11 cellular contexts compared by ENCODE assay signal in genomic region chr9:99039388-99040182, GRCh38.
DNase-seq lines count a peak whose midpoint lies in the region; ATAC-seq, FAIRE-seq and TF ChIP-seq lines count a peak whose summit lies in the region.
"Had no signal": no experiment of that assay in that cellular context is flagged by ENCODE, and none has a peak within 500 bp of the region (broad histone marks: within the 10 kb centered on the region; RNA-seq: fewer than 3 reads in every experiment).

No MANE protein-coding gene starts in this region.

- H3K79me2 ChIP-seq in Karpas-422 (ENCODE audit: low read length) (no peaks in the 10 kb centered on the region), astrocyte (ENCODE audit: insufficient read depth, low read length) (no peaks in the 10 kb centered on the region), osteoblast (ENCODE audit: insufficient read depth, low read length) (no peaks in the 10 kb centered on the region)

- H3K9me2 ChIP-seq in Karpas-422 (replicated peaks; ENCODE audit: insufficient read depth, low read length), result no peaks in the 10 kb centered on the region

- H3K36me3 Mint-ChIP-seq in astrocyte (ENCODE audit: low read depth, unreplicated experiment), result peaks cover 12% of the 10 kb centered on the region

- no peak overlapping the region for H3K4me3 Mint-ChIP-seq in astrocyte (ENCODE audit: unreplicated experiment)
- H3K4me3 Mint-ChIP-seq: T-helper 2 cell treated with Interferon-gamma antibody and Interleukin-4, amounts not matched to agents 5 μg/mL and 100 μg/mL, for 36 hours had no signal

- DNase-seq in Karpas-422 (peak; percentile 44), astrocyte (ENCODE audit: low read depth) (no peak), osteoblast (ENCODE audit: insufficient read length, low spot score, missing footprints) (no peak), NCI-H1105 (lab: John Stamatoyannopoulos, UW) (no peak), NCI-H748 (lab: John Stamatoyannopoulos, UW; ENCODE audit: unreplicated experiment) (no peak)
- DNase-seq: activated naive CD4-positive, alpha-beta T cell had no signal

- H3K9me3 ChIP-seq in Karpas-422 (ENCODE audit: low read length) (no peaks in the 10 kb centered on the region), astrocyte (ENCODE audit: insufficient read depth, low read depth, low read length) (peaks cover 7% of the 10 kb centered on the region), osteoblast (ENCODE audit: low read depth, low read length) (peaks cover 3% of the 10 kb centered on the region)

- H3K4me2 ChIP-seq in Karpas-422 (ENCODE audit: low read depth, low read length, poor library complexity, severe bottlenecking) (no peak overlapping the region), astrocyte (ENCODE audit: low read length) (peak overlapping the region; percentile 75), osteoblast (ENCODE audit: insufficient read depth, low read length) (peak overlapping the region; percentile 2)

- H3K27me3 ChIP-seq in Karpas-422 (ENCODE audit: low read length) (no peaks in the 10 kb centered on the region), astrocyte (ENCODE audit: insufficient read depth, low read length) (no peaks in the 10 kb centered on the region), osteoblast (ENCODE audit: insufficient read depth, low read length) (no peaks in the 10 kb centered on the region)

- H3K4me3 ChIP-seq in Karpas-422 (ENCODE audit: low read length) (no peak overlapping the region), astrocyte (ENCODE audit: insufficient read depth, low read depth, low read length) (no peak overlapping the region), osteoblast (ENCODE audit: insufficient read depth, low read length) (no peak overlapping the region)

- TF ChIP-seq CTCF in astrocyte (IDR thresholded peaks at IDR 0.05; ENCODE audit: insufficient read depth, low read depth, low read length) (no peak), osteoblast (IDR thresholded peaks at IDR 0.05; ENCODE audit: extremely low read depth, low read depth, low read length) (no peak)

- H3K9me3 Mint-ChIP-seq in astrocyte (ENCODE audit: unreplicated experiment), result peaks cover 10% of the 10 kb centered on the region

- H2AFZ ChIP-seq in Karpas-422 (ENCODE audit: low read length) (0 out of 2 replicates have a peak overlapping the region, but pooled peaks have one; percentile 18), astrocyte (ENCODE audit: low read depth, low read length) (no peak overlapping the region), osteoblast (ENCODE audit: low read length) (peak overlapping the region; percentile 43)

- ATAC-seq in GM18511 (IDR thresholded peaks at IDR 0.05; ENCODE audit: unreplicated experiment), result peak; percentile 81
- ATAC-seq in HG03460 (IDR thresholded peaks at IDR 0.05; ENCODE audit: unreplicated experiment), result no peak
- no peak for ATAC-seq in HG03039 (IDR thresholded peaks at IDR 0.05; ENCODE audit: unreplicated experiment)

- H3K27ac ChIP-seq in Karpas-422 (ENCODE audit: low read length) (no peak overlapping the region), astrocyte (ENCODE audit: low read depth, low read length) (peak overlapping the region; percentile 3), osteoblast (ENCODE audit: low read depth, low read length) (peak overlapping the region; percentile 82)

- H3K4me1 Mint-ChIP-seq in astrocyte (ENCODE audit: low read depth, unreplicated experiment), result peaks cover 35% of the 10 kb centered on the region

- FAIRE-seq in astrocyte (lab: Jason Lieb, UNC), result no peak
- FAIRE-seq: G401.6 had no signal

- H4K20me1 ChIP-seq in Karpas-422 (ENCODE audit: insufficient read depth, low read depth, low read length), result no peaks in the 10 kb centered on the region
- no peaks in the 10 kb centered on the region for H4K20me1 ChIP-seq in astrocyte (ENCODE audit: insufficient read depth, low read length)
- no peaks in the 10 kb centered on the region for H4K20me1 ChIP-seq in osteoblast (ENCODE audit: insufficient read depth, low read length)

- H3K9ac ChIP-seq in Karpas-422 (ENCODE audit: low read length) (no peak overlapping the region), astrocyte (ENCODE audit: low read length) (no peak overlapping the region)

- H3K27me3 Mint-ChIP-seq in astrocyte (ENCODE audit: low read depth, unreplicated experiment), result peaks cover 5% of the 10 kb centered on the region

- no peaks in the 10 kb centered on the region for H3K36me3 ChIP-seq in Karpas-422 (ENCODE audit: insufficient read depth, low read length)
- no peaks in the 10 kb centered on the region for H3K36me3 ChIP-seq in astrocyte (ENCODE audit: insufficient read depth, low read length)
- H3K36me3 ChIP-seq in osteoblast (ENCODE audit: insufficient read depth, low read length), result no peaks in the 10 kb centered on the region

- H3K4me1 ChIP-seq in Karpas-422 (ENCODE audit: low read length) (peaks cover 22% of the 10 kb centered on the region), astrocyte (ENCODE audit: insufficient read depth, low read length) (peaks cover 29% of the 10 kb centered on the region), osteoblast (ENCODE audit: insufficient read depth, low read length) (peaks cover 39% of the 10 kb centered on the region)

- peak overlapping the region; percentile 97 for H3K27ac Mint-ChIP-seq in astrocyte (ENCODE audit: unreplicated experiment)
- H3K27ac Mint-ChIP-seq: T-helper 2 cell treated with Interferon-gamma antibody and Interleukin-4, amounts not matched to agents 5 μg/mL and 100 μg/mL, for 36 hours had no signal
